11 cellular contexts compared by ENCODE assay signal in genomic region chr21:44509539-44509938, GRCh38. TPM values are rescaled to one million over a fixed set of nuclear protein-coding genes. Genes with fewer than 3 reads are reported as not detected.
DNase-seq lines count a peak whose midpoint lies in the region; ATAC-seq, FAIRE-seq and TF ChIP-seq lines count a peak whose summit lies in the region.
"Had no signal": no experiment of that assay in that cellular context is flagged by ENCODE, and none has a peak within 500 bp of the region (broad histone marks: within the 10 kb centered on the region; RNA-seq: fewer than 3 reads in every experiment).

No MANE protein-coding gene starts in this region.

- DNase-seq in H54 (ENCODE audit: insufficient read length, low spot score) (peak; percentile 67), NCI-H2196 treated with DMSO at 0.1 percent for 48 hours (lab: John Stamatoyannopoulos, UW; ENCODE audit: unreplicated experiment) (peak; percentile 92), chondrocyte (ENCODE audit: low spot score) (peak; percentile 81), gastrocnemius medialis (peak; percentile 7 to 62), mesenteric fat pad (ENCODE audit: low spot score) (no peak), brain microvascular endothelial cell (no peak)
- no peak for DNase-seq in activated T-cell treated with anti-CD3 and anti-CD28 coated beads, Interleukin-2, amount 50 U/mL, for 4 hours
- DNase-seq: activated T-cell treated with anti-CD3 and anti-CD28 coated beads, Interleukin-2, amount 50 U/mL, for 72 hours had no signal

- TF ChIP-seq POLR2A in H54 (IDR thresholded peaks at IDR 0.05; ENCODE audit: low read depth, low read length) (no peak), gastrocnemius medialis (IDR thresholded peaks at IDR 0.05) (no peak)

- H3K27ac Mint-ChIP-seq in chondrocyte (ENCODE audit: unreplicated experiment): no peak overlapping the region
- H3K27ac Mint-ChIP-seq: activated T-cell treated with anti-CD3 and anti-CD28 coated beads, Interleukin-2, amount 50 U/mL, for 72 hours had no signal

- H3K4me1 ChIP-seq in gastrocnemius medialis: no peaks in the 10 kb centered on the region

- intact Hi-C loops in gastrocnemius medialis (cut with DNase I; ENCODE audit: low total_unique reads): loop anchor here (10.0 kb wide), 1 partner anchor 425 kb away; no protein-coding TSS in a partner anchor

- H3K27me3 Mint-ChIP-seq in chondrocyte (ENCODE audit: low read depth): peaks cover 6% of the 10 kb centered on the region
- H3K27me3 Mint-ChIP-seq in activated T-cell treated with anti-CD3 and anti-CD28 coated beads, Interleukin-2, amount 50 U/mL, for 4 hours (ENCODE audit: low read depth): no peaks in the 10 kb centered on the region

- H3K27me3 ChIP-seq in gastrocnemius medialis (peaks cover 22 to 37% (median 33%) of the 10 kb centered on the region in 3 donors), brain microvascular endothelial cell (replicated peaks) (peaks cover 4% of the 10 kb centered on the region)

- H3K27ac ChIP-seq in gastrocnemius medialis (no peak overlapping the region), brain microvascular endothelial cell (no peak overlapping the region)

- TF ChIP-seq CTCF in chondrocyte (IDR thresholded peaks at IDR 0.05): no peak
- no peak for TF ChIP-seq CTCF in gastrocnemius medialis (IDR thresholded peaks at IDR 0.05 in 4 of 5, conservative IDR thresholded peaks at IDR 0.05 in 1 of 5)
- TF ChIP-seq CTCF in brain microvascular endothelial cell (IDR thresholded peaks at IDR 0.05; ENCODE audit: low read depth, low read length, missing control alignments): no peak

- no peak overlapping the region for H3K4me3 Mint-ChIP-seq in chondrocyte (ENCODE audit: unreplicated experiment)
- no peak overlapping the region for H3K4me3 Mint-ChIP-seq in activated T-cell treated with anti-CD3 and anti-CD28 coated beads, Interleukin-2, amount 50 U/mL, for 4 hours
- H3K4me3 Mint-ChIP-seq: activated T-cell treated with anti-CD3 and anti-CD28 coated beads, Interleukin-2, amount 50 U/mL, for 72 hours had no signal

- H3K9me3 Mint-ChIP-seq in chondrocyte (ENCODE audit: low read depth): no peaks in the 10 kb centered on the region
- no peaks in the 10 kb centered on the region for H3K9me3 Mint-ChIP-seq in activated T-cell treated with anti-CD3 and anti-CD28 coated beads, Interleukin-2, amount 50 U/mL, for 4 hours
- H3K9me3 Mint-ChIP-seq: activated T-cell treated with anti-CD3 and anti-CD28 coated beads, Interleukin-2, amount 50 U/mL, for 72 hours had no signal

- H3K36me3 ChIP-seq in gastrocnemius medialis (no peaks in the 10 kb centered on the region), brain microvascular endothelial cell (replicated peaks) (no peaks in the 10 kb centered on the region)

- FAIRE-seq in H54 (lab: Jason Lieb, UNC): no peak

- H3K4me1 Mint-ChIP-seq in chondrocyte (ENCODE audit: low read depth): peaks cover 7% of the 10 kb centered on the region
- H3K4me1 Mint-ChIP-seq in activated T-cell treated with anti-CD3 and anti-CD28 coated beads, Interleukin-2, amount 50 U/mL, for 4 hours (ENCODE audit: low read depth): no peaks in the 10 kb centered on the region

- in situ Hi-C loops in gastrocnemius medialis (cut with MboI; ENCODE audit: low sequenced_read_pairs in 4 of 4): loop anchor here in 1 of 4 donors (25.0 kb wide), 1 partner anchor 278 kb away; no protein-coding TSS in a partner anchor
- in situ Hi-C loops in brain microvascular endothelial cell (cut with HindIII; ENCODE audit: low pct_ligation_motif_present, low sequenced_read_pairs): no loop called here

- H3K4me3 ChIP-seq in gastrocnemius medialis (no peak overlapping the region), brain microvascular endothelial cell (ENCODE audit: low read depth, low read length) (no peak overlapping the region)

- ATAC-seq in gastrocnemius medialis: peak in 1 of 2 donors; percentile 71
- ATAC-seq in HG03039 (IDR thresholded peaks at IDR 0.05; ENCODE audit: unreplicated experiment): no peak
- no peak for ATAC-seq in activated T-cell treated with anti-CD3 and anti-CD28 coated beads, Interleukin-2, amount 50 U/mL, for 4 hours

- no peaks in the 10 kb centered on the region for H3K36me3 Mint-ChIP-seq in chondrocyte (ENCODE audit: low read depth)
- no peaks in the 10 kb centered on the region for H3K36me3 Mint-ChIP-seq in activated T-cell treated with anti-CD3 and anti-CD28 coated beads, Interleukin-2, amount 50 U/mL, for 4 hours (ENCODE audit: insufficient read depth)

- no peaks in the 10 kb centered on the region for H3K9me3 ChIP-seq in gastrocnemius medialis

RNA-seq across cellular contexts. Expression of gene KRTAP10-1, which starts 30.5 kb away (rescaled TPM):
- total RNA-seq in chondrocyte (not detected in 3 replicates), gastrocnemius medialis (not detected), mesenteric fat pad (not detected)
- not detected for total RNA-seq in activated T-cell treated with anti-CD3 and anti-CD28 coated beads, Interleukin-2, amount 50 U/mL, for 4 hours
- total RNA-seq: activated T-cell treated with anti-CD3 and anti-CD28 coated beads, Interleukin-2, amount 50 U/mL, for 72 hours; fibroblast of lung; osteocyte had no signal

RNA-seq across cellular contexts. Expression of gene KRTAP10-2, which starts 41.8 kb away (rescaled TPM):
- total RNA-seq in chondrocyte (not detected in 3 replicates), gastrocnemius medialis (not detected), mesenteric fat pad (not detected)
- not detected for total RNA-seq in activated T-cell treated with anti-CD3 and anti-CD28 coated beads, Interleukin-2, amount 50 U/mL, for 4 hours
- total RNA-seq: activated T-cell treated with anti-CD3 and anti-CD28 coated beads, Interleukin-2, amount 50 U/mL, for 72 hours; fibroblast of lung; osteocyte had no signal

RNA-seq across cellular contexts. Expression of gene KRTAP10-3, which starts 49.1 kb away (rescaled TPM):
- total RNA-seq in chondrocyte (not detected in 3 replicates), gastrocnemius medialis (not detected), mesenteric fat pad (not detected)
- not detected for total RNA-seq in activated T-cell treated with anti-CD3 and anti-CD28 coated beads, Interleukin-2, amount 50 U/mL, for 4 hours
- total RNA-seq: activated T-cell treated with anti-CD3 and anti-CD28 coated beads, Interleukin-2, amount 50 U/mL, for 72 hours; fibroblast of lung; osteocyte had no signal

RNA-seq across cellular contexts. Expression of gene LRRC3, which starts 54.2 kb away (rescaled TPM):
- total RNA-seq in chondrocyte (3.3 to 8.0 TPM (median 7.4 TPM) in 3 replicates), gastrocnemius medialis (under 1 TPM; 0.36 to 0.70 (median 0.55) TPM), mesenteric fat pad (3.8 TPM)
- under 1 TPM; 0.24 to 0.57 (median 0.35) TPM for total RNA-seq in activated T-cell treated with anti-CD3 and anti-CD28 coated beads, Interleukin-2, amount 50 U/mL, for 4 hours

Comparison
In these comparisons a context has a peak if more than half of its experiments do, and no peak if none do; other contexts are left out.
1. DNase-seq: peak in H54 (single experiment), NCI-H2196 treated with DMSO at 0.1 percent for 48 hours (single experiment), chondrocyte (single experiment) and gastrocnemius medialis (2 of 2); none in mesenteric fat pad (single experiment), brain microvascular endothelial cell (single experiment) and activated T-cell treated with anti-CD3 and anti-CD28 coated beads, Interleukin-2, amount 50 U/mL, for 4 hours (single experiment).